10 cellular contexts compared by ENCODE assay signal in the genomic region with DNA sequence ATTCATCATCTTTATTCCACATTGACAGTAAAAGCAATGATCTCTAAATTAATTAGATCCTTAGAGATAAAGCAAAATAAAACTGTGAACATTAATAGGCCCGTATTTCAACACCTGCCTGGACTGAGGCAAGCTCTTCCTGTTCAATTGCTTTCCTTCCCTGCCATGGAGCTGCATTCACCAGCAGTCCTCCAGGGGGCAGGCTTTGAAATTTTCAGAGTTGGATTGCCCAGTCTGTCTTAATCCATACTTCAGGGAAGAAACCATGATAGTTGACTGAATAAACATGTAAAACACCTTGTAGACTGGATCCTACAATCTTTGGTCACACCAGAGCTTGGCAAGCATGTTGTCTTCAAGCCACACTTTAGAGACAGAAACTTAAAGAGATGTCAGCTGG.
DNase-seq lines count a peak whose midpoint lies in the region; ATAC-seq and TF ChIP-seq lines count a peak whose summit lies in the region.
"Had no signal": no experiment of that assay in that cellular context is flagged by ENCODE, and none has a peak within 500 bp of the region (broad histone marks: within the 10 kb centered on the region; RNA-seq: fewer than 3 reads in every experiment).

No MANE protein-coding gene starts in this region.

- ATAC-seq in HG03354 (IDR thresholded peaks at IDR 0.05; ENCODE audit: poor library complexity, severe bottlenecking, unreplicated experiment) = peak; percentile 68
- no peak for ATAC-seq in body of pancreas
- no peak for ATAC-seq in HG03439 (IDR thresholded peaks at IDR 0.05; ENCODE audit: unreplicated experiment)

- H3K9ac ChIP-seq in neural progenitor cell = no peak overlapping the region

- no peaks in the 10 kb centered on the region for H4K20me1 ChIP-seq in neural progenitor cell (ENCODE audit: low read depth)

- H3K27me3 Mint-ChIP-seq in neural progenitor cell (ENCODE audit: insufficient read depth, low read depth) (no peaks in the 10 kb centered on the region), CD14-positive monocyte (ENCODE audit: low read depth in 3 of 3) (peaks cover 0 to 2% (median 0%) of the 10 kb centered on the region in 3 donors)
- H3K27me3 Mint-ChIP-seq: B cell, memory B cell had no signal

- H3K27ac ChIP-seq in body of pancreas (no peak overlapping the region), neural progenitor cell (no peak overlapping the region)

- TF ChIP-seq POLR2A in body of pancreas (IDR thresholded peaks at IDR 0.05) = no peak

- H3K9me3 ChIP-seq in body of pancreas = no peaks in the 10 kb centered on the region
- H3K9me3 ChIP-seq in neural progenitor cell (ENCODE audit: low read depth) = no peaks in the 10 kb centered on the region

- no peaks in the 10 kb centered on the region for H3K36me3 ChIP-seq in body of pancreas (replicated peaks in 1 of 2; ENCODE audit: insufficient read depth in 1 of 2, low read depth in 2 of 2)
- no peaks in the 10 kb centered on the region for H3K36me3 ChIP-seq in neural progenitor cell

- H2AFZ ChIP-seq in neural progenitor cell (replicated peaks) = no peak overlapping the region

- DNase-seq in NCI-H82 (lab: John Stamatoyannopoulos, UW) = peak; percentile 46
- DNase-seq in NCI-H82 treated with DMSO at 0.1 percent for 48 hours (lab: John Stamatoyannopoulos, UW; ENCODE audit: unreplicated experiment) = no peak
- peak in 3 of 4 donors; percentile 6 to 22 (median 19) for DNase-seq in body of pancreas
- DNase-seq in neural progenitor cell (ENCODE audit: low spot score) = peak; percentile 44
- no peak for DNase-seq in NCI-H187 treated with DMSO at 0.1 percent for 48 hours (lab: John Stamatoyannopoulos, UW)
- no peak for DNase-seq in CD14-positive monocyte (ENCODE audit: low spot score)

- H3K27me3 ChIP-seq in body of pancreas (no peaks in the 10 kb centered on the region), neural progenitor cell (no peaks in the 10 kb centered on the region)

- H3K27ac Mint-ChIP-seq in neural progenitor cell = no peak overlapping the region
- no peak overlapping the region for H3K27ac Mint-ChIP-seq in CD14-positive monocyte
- H3K27ac Mint-ChIP-seq: B cell, memory B cell had no signal

- TF ChIP-seq CTCF in body of pancreas (IDR thresholded peaks at IDR 0.05) = peak in 5 of 7 experiments; percentile 26 to 41 (median 35)
- peak; percentile 78 for TF ChIP-seq CTCF in neural progenitor cell (IDR thresholded peaks at IDR 0.05)
- no peak for TF ChIP-seq CTCF in CD14-positive monocyte (IDR thresholded peaks at IDR 0.05)

- no peak overlapping the region for H3K4me3 Mint-ChIP-seq in neural progenitor cell
- H3K4me3 Mint-ChIP-seq in CD14-positive monocyte = no peak overlapping the region
- H3K4me3 Mint-ChIP-seq: B cell, memory B cell had no signal

- 48 to 64% methylated on average over 1 of the region's 1 CpG for WGBS in body of pancreas, 2 donors

- H3K9me3 Mint-ChIP-seq in neural progenitor cell = no peaks in the 10 kb centered on the region
- H3K9me3 Mint-ChIP-seq in CD14-positive monocyte = peaks cover 0 to 2% (median 0%) of the 10 kb centered on the region in 7 donors

- H3K4me2 ChIP-seq in neural progenitor cell = no peak overlapping the region

- no peaks in the 10 kb centered on the region for H3K36me3 Mint-ChIP-seq in neural progenitor cell
- no peaks in the 10 kb centered on the region for H3K36me3 Mint-ChIP-seq in CD14-positive monocyte
- H3K36me3 Mint-ChIP-seq: memory B cell had no signal

- no peak overlapping the region for H3K4me3 ChIP-seq in body of pancreas
- no peak overlapping the region for H3K4me3 ChIP-seq in neural progenitor cell

- no peaks in the 10 kb centered on the region for H3K79me2 ChIP-seq in neural progenitor cell (ENCODE audit: low read depth)

- peaks cover 8% of the 10 kb centered on the region for H3K4me1 Mint-ChIP-seq in neural progenitor cell
- H3K4me1 Mint-ChIP-seq in CD14-positive monocyte = no peaks in the 10 kb centered on the region
- H3K4me1 Mint-ChIP-seq: B cell, memory B cell had no signal

- H3K4me1 ChIP-seq in body of pancreas (peaks cover 4% of the 10 kb centered on the region), neural progenitor cell (no peaks in the 10 kb centered on the region)

- H3F3A ChIP-seq in neural progenitor cell (ENCODE audit: low read depth) = no peaks in the 10 kb centered on the region

- intact Hi-C loops in body of pancreas (cut with DNase I) = no loop called here
- intact Hi-C loops in CD14-positive monocyte (cut with micrococcal nuclease) = no loop called here

Comparison
In these comparisons a context has a peak if more than half of its experiments do, and no peak if none do; other contexts are left out.
1. DNase-seq: peak in NCI-H82 (single experiment), body of pancreas (3 of 4) and neural progenitor cell (single experiment); none in NCI-H82 treated with DMSO at 0.1 percent for 48 hours (single experiment), NCI-H187 treated with DMSO at 0.1 percent for 48 hours (single experiment) and CD14-positive monocyte (single experiment).